ENCODE assay signal across 21 cellular contexts in the genomic region with DNA sequence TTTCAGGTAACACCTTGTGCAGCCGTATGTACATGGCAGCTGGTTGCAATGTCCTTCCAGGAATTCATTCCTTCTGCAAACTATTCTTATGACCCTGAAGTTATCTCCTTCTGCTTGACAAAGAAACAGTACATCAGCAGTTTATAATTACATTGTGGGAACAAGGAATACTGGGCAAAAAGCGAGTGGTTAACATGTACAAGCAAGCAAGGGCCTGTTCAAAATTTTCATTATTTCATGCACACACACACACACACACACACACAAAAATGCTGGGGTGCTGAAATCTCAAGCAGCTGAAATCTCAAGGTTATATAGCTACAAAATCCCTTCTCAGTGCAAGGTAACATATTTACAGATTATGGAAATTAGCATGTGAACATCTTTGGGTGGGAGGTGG. TPM values are rescaled to one million over a fixed set of nuclear protein-coding genes. Genes with fewer than 3 reads are reported as not detected.
"Had no signal": no experiment of that assay in that cellular context is flagged by ENCODE, and none has a peak within 500 bp of the region (broad histone marks: within the 10 kb centered on the region; RNA-seq: fewer than 3 reads in every experiment).

No MANE protein-coding gene starts in this region.

- ATAC-seq: heart left ventricle; left lobe of liver; psoas muscle; right lobe of liver; stimulated activated memory B cell treated with anti-CD40 and anti-IgM and Interleukin-4, amounts not matched to agents 10 μg/mL and 1 μg/mL and 100 μg/mL, for 72 hours had no signal

- H3K27ac Mint-ChIP-seq: mesothelial cell of epicardium had no signal

- H3K4me3 Mint-ChIP-seq: mesothelial cell of epicardium; stimulated activated memory B cell treated with anti-CD40 and anti-IgM and Interleukin-4, amounts not matched to agents 10 μg/mL and 1 μg/mL and 100 μg/mL, for 72 hours; stimulated activated naive CD8-positive, alpha-beta T cell treated with anti-CD3 and anti-CD28 coated beads, Interleukin-15, Interleukin-2, amounts not matched to agents 100 ng/mL and 50 ng/mL, for 24 hours had no signal

- H3K9me3 ChIP-seq: colonic mucosa, heart left ventricle, neutrophil, psoas muscle, right lobe of liver, tibial artery, upper lobe of left lung, uterus had no signal

- H3K36me3 ChIP-seq: colonic mucosa, neutrophil, uterus had no signal

- H3K27me3 Mint-ChIP-seq: stimulated activated memory B cell treated with anti-CD40 and anti-IgM and Interleukin-4, amounts not matched to agents 10 μg/mL and 1 μg/mL and 100 μg/mL, for 72 hours; stimulated activated naive CD8-positive, alpha-beta T cell treated with anti-CD3 and anti-CD28 coated beads, Interleukin-15, Interleukin-2, amounts not matched to agents 100 ng/mL and 50 ng/mL, for 24 hours had no signal

- H3K27me3 ChIP-seq: colonic mucosa, heart left ventricle, neutrophil, right lobe of liver, tibial artery, upper lobe of left lung, uterus had no signal

- H3K27ac ChIP-seq: colonic mucosa, heart left ventricle, neutrophil, psoas muscle, right lobe of liver, tibial artery, upper lobe of left lung, uterus had no signal

- H3K4me3 ChIP-seq: colonic mucosa, heart left ventricle, psoas muscle, right lobe of liver, tibial artery, upper lobe of left lung, uterus had no signal

- FAIRE-seq: endothelial cell of umbilical vein, frontal cortex, islet of Langerhans had no signal

- H3K4me1 ChIP-seq: colonic mucosa had no signal

- DNase-seq: colonic mucosa; dermis blood vessel endothelial cell; heart left ventricle; hypothalamus; psoas muscle; retina; right lobe of liver; stimulated activated CD4-positive, alpha-beta T cell treated with anti-CD3 and anti-CD28 coated beads, Interleukin-4, amount 100 ng/mL, for 1 hour; stimulated activated CD8-positive, alpha-beta memory T cell treated with anti-CD3 and anti-CD28 coated beads, Interleukin-4, amount 100 ng/mL, for 48 hours; tibial artery; upper lobe of left lung; uterus had no signal

- H3K9me3 Mint-ChIP-seq: stimulated activated memory B cell treated with anti-CD40 and anti-IgM and Interleukin-4, amounts not matched to agents 10 μg/mL and 1 μg/mL and 100 μg/mL, for 72 hours; stimulated activated naive CD8-positive, alpha-beta T cell treated with anti-CD3 and anti-CD28 coated beads, Interleukin-15, Interleukin-2, amounts not matched to agents 100 ng/mL and 50 ng/mL, for 24 hours had no signal

- H3K36me3 Mint-ChIP-seq: mesothelial cell of epicardium had no signal

RNA-seq across cellular contexts. Expression of gene CD200R1, which starts 46.6 kb away (rescaled TPM):
- total RNA-seq: dermis blood vessel endothelial cell, endothelial cell of umbilical vein, glomerular endothelial cell had no signal
- polyA plus RNA-seq: endothelial cell of umbilical vein had no signal
